Comparison of ENCODE assay signal across 8 cellular contexts in genomic region chr12:49130151-49131050, GRCh38. TPM values are rescaled to one million over a fixed set of nuclear protein-coding genes. Genes with fewer than 3 reads are reported as not detected.
DNase-seq lines count a peak whose midpoint lies in the region; ATAC-seq and TF ChIP-seq lines count a peak whose summit lies in the region.

No MANE protein-coding gene starts in this region.

- no peaks in the 10 kb centered on the region for H3K9me3 ChIP-seq in BE2C

- peaks cover 41% of the 10 kb centered on the region for H3K36me3 ChIP-seq in BE2C

- no peaks in the 10 kb centered on the region for H3K27me3 ChIP-seq in BE2C

- H3K4me3 ChIP-seq in BE2C (ENCODE audit: low read depth, low read length), result peak overlapping the region; percentile 99

- peak; percentile 97 for DNase-seq in BE2C
- DNase-seq in GM19238 (ENCODE audit: insufficient read length, low spot score), result peak; percentile 80
- peak; percentile 89 for DNase-seq in NCI-H510A (lab: John Stamatoyannopoulos, UW)
- DNase-seq in activated CD4-positive, alpha-beta T cell treated with anti-CD3 and anti-CD28 coated beads for 24 hours (ENCODE audit: low read depth in 2 of 2), result peak; percentile 88 to 91
- DNase-seq in cerebellum (ENCODE audit: low spot score), result peak; percentile 88
- peak; percentile 93 for DNase-seq in kidney tubule cell (ENCODE audit: low spot score)
- DNase-seq in stimulated activated CD4-positive, alpha-beta T cell treated with anti-CD3 and anti-CD28 coated beads, Interleukin-15, amount 100 ng/mL, for 48 hours (ENCODE audit: low read depth in 2 of 2), result peak; percentile 89 to 91

- H3K4me1 ChIP-seq in BE2C, result peaks cover 7% of the 10 kb centered on the region; the same call in 1 of the 2 replicates

- ATAC-seq in HG03432 (IDR thresholded peaks at IDR 0.05; ENCODE audit: unreplicated experiment), result peak; percentile 65

- TF ChIP-seq CTCF in BE2C (IDR thresholded peaks at IDR 0.05; ENCODE audit: low read depth, low read length), result peak; percentile 88

RNA-seq across cellular contexts. Expression of gene TUBA1B, which starts 0.8 kb away (rescaled TPM):
- 1,105 TPM for polyA plus RNA-seq in BE2C (2012; ENCODE audit: insufficient read depth, insufficient read length, low read depth)
- total RNA-seq in cerebellum, result 671 TPM

RNA-seq across cellular contexts. Expression of gene LMBR1L, which starts 19.8 kb away (rescaled TPM):
- polyA plus RNA-seq in BE2C (2012; ENCODE audit: insufficient read depth, insufficient read length, low read depth), result 85.0 TPM
- 79.4 TPM for total RNA-seq in cerebellum

RNA-seq across cellular contexts. Expression of gene DHH, which starts 35.8 kb away (rescaled TPM):
- polyA plus RNA-seq in BE2C (2012; ENCODE audit: insufficient read depth, insufficient read length, low read depth), result 0.23 TPM
- 0.54 TPM for total RNA-seq in cerebellum

RNA-seq across cellular contexts. Expression of gene TUBA1A, which starts 58.5 kb away (rescaled TPM):
- polyA plus RNA-seq in BE2C (2012; ENCODE audit: insufficient read depth, insufficient read length, low read depth), result 1,431 TPM
- total RNA-seq in cerebellum, result 3,426 TPM

Comparison
In these comparisons a context has a peak if more than half of its experiments do, and no peak if none do; other contexts are left out.
1. Peak in every context shown above with its lines: DNase-seq, ATAC-seq and H3K4me3 ChIP-seq.